Comparison of ENCODE assay signal across 8 cellular contexts in genomic region chr10:62054825-62055224, GRCh38.
DNase-seq lines count a peak whose midpoint lies in the region; ATAC-seq, FAIRE-seq and TF ChIP-seq lines count a peak whose summit lies in the region.

No MANE protein-coding gene starts in this region.

- H3K4me3 ChIP-seq in spleen: peak overlapping the region in 3 of 8 donors; percentile 2 to 65 (median 4)

- TF ChIP-seq CTCF in spleen (IDR thresholded peaks at IDR 0.05 in 8 of 11, conservative IDR thresholded peaks at IDR 0.05 in 3 of 11): no peak
- no peak for TF ChIP-seq CTCF in nephron progenitor cell (IDR thresholded peaks at IDR 0.05)

- ATAC-seq in HG02623 (IDR thresholded peaks at IDR 0.05; ENCODE audit: unreplicated experiment): peak; percentile 28

- H3K36me3 ChIP-seq in spleen: peaks cover 0 to 51% (median 19%) of the 10 kb centered on the region in 6 donors

- FAIRE-seq in GM18507 (lab: Jason Lieb, UNC): peak; percentile 38

- no peaks in the 10 kb centered on the region for H3K27me3 Mint-ChIP-seq in nephron progenitor cell (ENCODE audit: low read depth, poor library complexity)

- DNase-seq in GM18507 (ENCODE audit: extremely low spot score, insufficient read length, low read depth) (no peak), astrocyte of the hippocampus (ENCODE audit: low read depth, low spot score) (peak; percentile 4), spleen (no peak), NCI-H526 treated with DMSO at 0.1 percent for 48 hours (lab: John Stamatoyannopoulos, UW) (no peak), nephron progenitor cell (no peak), GM19240 (ENCODE audit: insufficient read length, low spot score) (no peak), NCI-H1930 (lab: John Stamatoyannopoulos, UW) (no peak)

- peaks cover 84% of the 10 kb centered on the region for H3K36me3 Mint-ChIP-seq in nephron progenitor cell (ENCODE audit: low read depth)

- peak overlapping the region in 7 of 8 donors; percentile 66 to 90 (median 86) for H3K27ac ChIP-seq in spleen

- no peak overlapping the region for H3K4me3 Mint-ChIP-seq in nephron progenitor cell

- 50 to 65% (median 60%) methylated on average over 1 of the region's 1 CpG for whole genome bisulfite sequencing in spleen, 5 donors

- H3K4me1 ChIP-seq in spleen: peaks cover 35 to 99% (median 82%) of the 10 kb centered on the region in 6 donors

- no peaks in the 10 kb centered on the region for H3K9me3 ChIP-seq in spleen

- no peak overlapping the region for H3K27ac Mint-ChIP-seq in nephron progenitor cell

- peaks cover 97% of the 10 kb centered on the region for H3K4me1 Mint-ChIP-seq in nephron progenitor cell

- H3K27me3 ChIP-seq in spleen (replicated peaks in 1 of 7): no peaks in the 10 kb centered on the region

- TF ChIP-seq POLR2A in spleen (IDR thresholded peaks at IDR 0.05): no peak

- intact Hi-C loops in spleen (cut with DNase I; ENCODE audit: low total_unique reads): no loop called here

- H3K9me3 Mint-ChIP-seq in nephron progenitor cell: peaks cover 30% of the 10 kb centered on the region
